ENCODE assay signal across 8 cellular contexts in the genomic region with DNA sequence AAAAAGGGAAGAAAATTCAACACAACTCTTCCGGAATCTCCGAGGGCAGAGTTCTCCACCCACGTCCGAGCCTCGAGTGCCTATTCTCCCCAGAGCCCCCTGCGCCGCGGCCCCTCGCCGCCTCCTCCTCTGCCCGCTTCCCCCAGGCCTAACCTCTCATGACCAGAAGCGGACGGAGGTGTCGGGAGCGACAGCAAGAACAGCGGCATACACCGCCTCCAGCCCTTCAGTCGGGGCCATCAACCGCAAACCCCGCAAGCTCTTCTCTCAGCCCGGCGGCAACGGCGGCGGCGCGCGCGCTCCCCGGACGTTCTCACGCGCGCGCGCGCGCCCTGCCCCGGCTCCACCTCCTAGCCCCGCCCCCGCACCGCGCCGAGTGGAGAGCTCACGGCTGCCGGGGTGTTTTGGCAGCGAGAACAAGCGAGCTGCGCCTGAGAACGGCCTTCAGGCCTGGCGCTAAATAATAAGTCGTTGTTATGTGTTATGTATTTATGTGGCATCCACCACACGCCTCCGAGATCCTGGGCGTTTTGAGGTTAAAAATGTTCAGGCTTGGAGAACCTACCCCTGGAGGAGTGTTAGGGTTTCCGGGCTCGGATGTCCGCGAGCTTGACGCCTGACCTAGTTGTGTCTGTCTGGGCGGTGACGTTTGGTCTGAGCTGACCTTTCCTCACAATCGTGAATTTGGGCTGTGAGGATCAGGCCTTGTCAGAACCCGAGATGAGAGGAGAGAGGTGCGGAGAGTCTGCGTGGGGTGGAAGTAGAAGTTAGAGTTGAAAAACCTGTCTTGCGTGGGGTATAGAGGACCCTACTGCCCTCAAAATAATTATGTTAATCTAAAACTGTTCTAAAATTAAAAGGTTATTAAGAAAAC. TPM values are rescaled to one million over a fixed set of nuclear protein-coding genes. Genes with fewer than 3 reads are reported as not detected.
DNase-seq lines count a peak whose midpoint lies in the region; ATAC-seq and TF ChIP-seq lines count a peak whose summit lies in the region.

Gene RNFT1 (minus strand): TSS at position 286 of the 874 bp plus-strand sequence. CDS start 77 bp downstream, at position 209.

- no peaks in the 10 kb centered on the region for H4K20me1 ChIP-seq in SU-DHL-6 (ENCODE audit: low read depth, low read length)
- H4K20me1 ChIP-seq in osteoblast (ENCODE audit: insufficient read depth, low read length), result peaks cover 3% of the 10 kb centered on the region

- H2AFZ ChIP-seq in SU-DHL-6 (ENCODE audit: low read depth, low read length, severe bottlenecking) (peak within 1 kb of the TSS; percentile 94), osteoblast (ENCODE audit: low read length) (peak within 1 kb of the TSS; percentile 98)

- no peaks in the 10 kb centered on the region for H3F3A ChIP-seq in SU-DHL-6 (ENCODE audit: insufficient read depth)

- H3K27ac Mint-ChIP-seq in activated naive CD8-positive, alpha-beta T cell treated with anti-CD3 and anti-CD28 coated beads, Interleukin-2, amount 10 ng/mL, durations not matched to agents 7 days and 5 days, result peak within 1 kb of the TSS; percentile 96
- peak within 1 kb of the TSS; percentile 88 for H3K27ac Mint-ChIP-seq in glutamatergic neuron (ENCODE audit: unreplicated experiment)

- peak within 1 kb of the TSS; percentile 97 for H3K4me3 Mint-ChIP-seq in activated naive CD8-positive, alpha-beta T cell treated with anti-CD3 and anti-CD28 coated beads, Interleukin-2, amount 10 ng/mL, durations not matched to agents 7 days and 5 days
- peak within 1 kb of the TSS; percentile 93 for H3K4me3 Mint-ChIP-seq in glutamatergic neuron (ENCODE audit: unreplicated experiment)

- H3K4me1 ChIP-seq in ES-I3 (ENCODE audit: insufficient read depth, low read length) (peaks cover 4% of the 10 kb centered on the region; the same call in 1 of the 2 replicates), HEK293 (ENCODE audit: control insufficient read depth, insufficient read depth, low read length) (peaks cover 11% of the 10 kb centered on the region; the same call in 1 of the 2 replicates), osteoblast (ENCODE audit: insufficient read depth, low read length) (peaks cover 16% of the 10 kb centered on the region)

- H3K27me3 Mint-ChIP-seq in activated naive CD8-positive, alpha-beta T cell treated with anti-CD3 and anti-CD28 coated beads, Interleukin-2, amount 10 ng/mL, durations not matched to agents 7 days and 5 days, result no peaks in the 10 kb centered on the region
- H3K27me3 Mint-ChIP-seq in glutamatergic neuron (ENCODE audit: unreplicated experiment), result no peaks in the 10 kb centered on the region

- peaks cover 15% of the 10 kb centered on the region for H3K4me1 Mint-ChIP-seq in activated naive CD8-positive, alpha-beta T cell treated with anti-CD3 and anti-CD28 coated beads, Interleukin-2, amount 10 ng/mL, durations not matched to agents 7 days and 5 days
- peaks cover 9% of the 10 kb centered on the region for H3K4me1 Mint-ChIP-seq in glutamatergic neuron (ENCODE audit: low read depth, unreplicated experiment)

- no peaks in the 10 kb centered on the region for H3K9me2 ChIP-seq in SU-DHL-6 (replicated peaks; ENCODE audit: insufficient read depth, low read length)

- peak; percentile 90 for ATAC-seq in activated naive CD8-positive, alpha-beta T cell treated with anti-CD3 and anti-CD28 coated beads, Interleukin-2, amount 10 ng/mL, durations not matched to agents 7 days and 5 days (ENCODE audit: low read depth)

- peak within 1 kb of the TSS; percentile 97 for H3K9ac ChIP-seq in ES-I3 (ENCODE audit: low read depth, low read length)
- H3K9ac ChIP-seq in SU-DHL-6 (ENCODE audit: low read length), result peak within 1 kb of the TSS; percentile 72

- POLR2A ChIA-PET in HEK293 (lab: Yijun Ruan, JAX), result interaction anchor here (0.5 to 1.8 kb wide), 13 partner anchors 9 to 561 kb away, joined by 3 to 11 read pairs (median 4); partner anchors contain the start of genes APPBP2, PTRH2 and VMP1
- POLR2A ChIA-PET in activated naive CD8-positive, alpha-beta T cell treated with anti-CD3 and anti-CD28 coated beads, Interleukin-2, amount 10 ng/mL, durations not matched to agents 7 days and 5 days (lab: Charles Lee), result interaction anchor here (0.6 to 1.8 kb wide), 7 partner anchors 72 to 632 kb away, joined by 3 to 11 read pairs (median 4); partner anchors contain the start of genes PTRH2, RPS6KB1, TUBD1 and VMP1

- peak within 1 kb of the TSS; percentile 70 for H3K4me3 ChIP-seq in HEK293 (ENCODE audit: low read depth, low read length)
- peak within 1 kb of the TSS; percentile 80 for H3K4me3 ChIP-seq in SU-DHL-6 (ENCODE audit: insufficient read depth, low read length, poor library complexity, severe bottlenecking)
- H3K4me3 ChIP-seq in osteoblast (ENCODE audit: insufficient read depth, low read length), result peak within 1 kb of the TSS; percentile 91

- H3K9me3 Mint-ChIP-seq in activated naive CD8-positive, alpha-beta T cell treated with anti-CD3 and anti-CD28 coated beads, Interleukin-2, amount 10 ng/mL, durations not matched to agents 7 days and 5 days, result no peaks in the 10 kb centered on the region
- H3K9me3 Mint-ChIP-seq in glutamatergic neuron (ENCODE audit: unreplicated experiment), result peaks cover 3% of the 10 kb centered on the region

- CTCF ChIA-PET in HEK293 (lab: Yijun Ruan, JAX), result interaction anchor here (1.4 to 1.8 kb wide), 2 partner anchors 51 to 72 kb away, joined by 4 to 13 read pairs; no protein-coding TSS in a partner anchor

- DNase-seq in NCI-H1092 (lab: John Stamatoyannopoulos, UW), result peak; percentile 73
- DNase-seq in activated naive CD8-positive, alpha-beta T cell treated with anti-CD3 and anti-CD28 coated beads, Interleukin-2, amount 10 ng/mL, durations not matched to agents 7 days and 5 days, result peak; percentile 97
- peak; percentile 94 for DNase-seq in glutamatergic neuron
- peak; percentile 98 for DNase-seq in osteoblast (ENCODE audit: insufficient read length, low spot score, missing footprints)

- peaks cover 3% of the 10 kb centered on the region for H3K36me3 Mint-ChIP-seq in activated naive CD8-positive, alpha-beta T cell treated with anti-CD3 and anti-CD28 coated beads, Interleukin-2, amount 10 ng/mL, durations not matched to agents 7 days and 5 days
- no peaks in the 10 kb centered on the region for H3K36me3 Mint-ChIP-seq in glutamatergic neuron (ENCODE audit: unreplicated experiment)

- TF ChIP-seq CTCF in HEK293 (tag by site-specific recombination; IDR thresholded peaks at IDR 0.05) (no peak), SU-DHL-6 (IDR thresholded peaks at IDR 0.05; ENCODE audit: insufficient read depth, low read length, poor library complexity, severe bottlenecking) (no peak), glutamatergic neuron (IDR thresholded peaks at IDR 0.05; ENCODE audit: partially characterized antibody, unreplicated experiment) (no peak), osteoblast (IDR thresholded peaks at IDR 0.05; ENCODE audit: extremely low read depth, low read depth, low read length) (no peak)

- no peaks in the 10 kb centered on the region for H3K36me3 ChIP-seq in ES-I3 (ENCODE audit: insufficient read depth, low read length)
- H3K36me3 ChIP-seq in HEK293 (ENCODE audit: control insufficient read depth in 2 of 2, insufficient read depth in 1 of 2, low read length in 2 of 2), result peaks cover 5% of the 10 kb centered on the region in 2 experiments; a peak in 2 of 3 replicates
- H3K36me3 ChIP-seq in SU-DHL-6 (ENCODE audit: low read length), result peaks cover 6% of the 10 kb centered on the region; the same call in 1 of the 2 replicates
- H3K36me3 ChIP-seq in osteoblast (ENCODE audit: insufficient read depth, low read length), result peaks cover 6% of the 10 kb centered on the region

- H3K27ac ChIP-seq in HEK293 (ENCODE audit: extremely low read depth, low read depth, low read length) (peak within 1 kb of the TSS; percentile 74), SU-DHL-6 (ENCODE audit: low read depth, low read length) (peak within 1 kb of the TSS; percentile 55), osteoblast (ENCODE audit: low read depth, low read length) (peak within 1 kb of the TSS; percentile 92), temporal lobe (ENCODE audit: low read depth, low read length) (peak within 1 kb of the TSS; percentile 94)

- H3K9me3 ChIP-seq in ES-I3 (ENCODE audit: control insufficient read depth, insufficient read depth, low read length), result no peaks in the 10 kb centered on the region
- H3K9me3 ChIP-seq in HEK293 (ENCODE audit: control insufficient read depth, insufficient read depth, low read depth, low read length), result no peaks in the 10 kb centered on the region
- H3K9me3 ChIP-seq in SU-DHL-6 (ENCODE audit: insufficient read depth, low read length), result no peaks in the 10 kb centered on the region
- H3K9me3 ChIP-seq in osteoblast (ENCODE audit: low read depth, low read length), result no peaks in the 10 kb centered on the region

- peak within 1 kb of the TSS; percentile 83 for H3K4me2 ChIP-seq in SU-DHL-6 (ENCODE audit: low read depth, low read length, poor library complexity, severe bottlenecking)
- peak within 1 kb of the TSS; percentile 97 for H3K4me2 ChIP-seq in osteoblast (ENCODE audit: insufficient read depth, low read length)

- H3K27me3 ChIP-seq in SU-DHL-6 (ENCODE audit: low read length) (no peaks in the 10 kb centered on the region), osteoblast (ENCODE audit: insufficient read depth, low read length) (no peaks in the 10 kb centered on the region)

- H3K79me2 ChIP-seq in SU-DHL-6 (ENCODE audit: insufficient read depth, low read length) (peaks cover 15% of the 10 kb centered on the region), osteoblast (ENCODE audit: insufficient read depth, low read length) (peaks cover 12% of the 10 kb centered on the region)

TF ChIP-seq in HEK293, 187 proteins besides CTCF, POLR2A, EP300 and RAD21 (continues in another document):
- no peak for TF ChIP-seq ZNF19 (tag by site-specific recombination; IDR thresholded peaks at IDR 0.05; ENCODE audit: low read depth)
- TF ChIP-seq ZNF664 (tag by site-specific recombination; IDR thresholded peaks at IDR 0.05), result no peak
- TF ChIP-seq ZNF354C (tag by site-specific recombination; IDR thresholded peaks at IDR 0.05; ENCODE audit: borderline replicate concordance, low read depth), result no peak
- TF ChIP-seq ZNF704 (tag by site-specific recombination; IDR thresholded peaks at IDR 0.05), result no peak
- no peak for TF ChIP-seq ZNF394 (tag by site-specific recombination; IDR thresholded peaks at IDR 0.05; ENCODE audit: borderline replicate concordance)
- no peak for TF ChIP-seq REPIN1 (tag by site-specific recombination; IDR thresholded peaks at IDR 0.05; ENCODE audit: low read depth)

RNA-seq across cellular contexts. Expression of gene RNFT1, which starts in this region (rescaled TPM):
- total RNA-seq in activated naive CD8-positive, alpha-beta T cell treated with anti-CD3 and anti-CD28 coated beads, Interleukin-2, amount 10 ng/mL, durations not matched to agents 7 days and 5 days, result 10 to 100 TPM; 23.9 to 25.0 TPM
- total RNA-seq in glutamatergic neuron (ENCODE audit: unreplicated experiment) (8.6 TPM), osteoblast (15.6 and 17.7 TPM in 2 replicates), temporal lobe (13.5 TPM)

Comparison
In these comparisons a context has a peak if more than half of its experiments do, and no peak if none do; other contexts are left out.
1. Peak in every context shown above with its lines: DNase-seq, ATAC-seq, H3K4me3 ChIP-seq and H3K27ac ChIP-seq.